13 cellular contexts compared by ENCODE assay signal in genomic region chr3:37753428-37753827, GRCh38.
A peak's percentile ranks its signal among the peaks of the same experiment; 100 is the strongest.
DNase-seq lines count a peak whose midpoint lies in the region; ATAC-seq, FAIRE-seq and TF ChIP-seq lines count a peak whose summit lies in the region.
"Had no signal": no experiment of that assay in that cellular context is flagged by ENCODE, and none has a peak within 500 bp of the region (broad histone marks: within the 10 kb centered on the region; RNA-seq: fewer than 3 reads in every experiment).

No MANE protein-coding gene starts in this region.

- DNase-seq in GM12892 (ENCODE audit: insufficient read length) (no peak), T47D (ENCODE audit: low read depth in 1 of 2, low spot score in 1 of 2) (peak; percentile 37 to 85), GM13976 (ENCODE audit: low spot score) (no peak), coronary artery (ENCODE audit: low spot score) (no peak), NCI-H1930 (lab: John Stamatoyannopoulos, UW) (no peak), posterior cingulate gyrus (no peak)
- DNase-seq: activated CD4-positive, CD25-positive, alpha-beta regulatory T cell treated with anti-CD3 and anti-CD28 coated beads, Interleukin-2, amount 50 U/mL, for 72 hours; activated naive CD4-positive, alpha-beta T cell treated with anti-CD3 and anti-CD28 coated beads, Interleukin-2, amount 10 ng/mL, durations not matched to agents 7 days and 5 days; Caco-2; dermis blood vessel endothelial cell; hippocampal formation had no signal

- TF ChIP-seq CTCF in GM13976 (IDR thresholded peaks at IDR 0.05; ENCODE audit: borderline replicate concordance, control extremely low read depth, extremely low read depth, insufficient read depth, missing control alignments) (no peak), coronary artery (IDR thresholded peaks at IDR 0.05) (no peak)

- intact Hi-C loops in posterior cingulate gyrus (cut with DNase I), result no loop called here

- ATAC-seq in GM19467 (IDR thresholded peaks at IDR 0.05; ENCODE audit: unreplicated experiment) (peak; percentile 78), HG03565 (IDR thresholded peaks at IDR 0.05; ENCODE audit: unreplicated experiment) (peak; percentile 88)

- no peak overlapping the region for H3K4me3 ChIP-seq in coronary artery

- no peak overlapping the region for H3K27ac ChIP-seq in coronary artery

- TF ChIP-seq POLR2A in GM12892 (IDR thresholded peaks at IDR 0.05; ENCODE audit: low read depth, low read length), result no peak

- in situ Hi-C loops in T47D (cut with HindIII; ENCODE audit: low pct_unique_long_range_greater_than_20kb, low sequenced_read_pairs), result no loop called here
- in situ Hi-C loops in GM13976 (cut with MboI; ENCODE audit: low sequenced_read_pairs, unreplicated experiment), result no loop called here

- FAIRE-seq in GM12892 (lab: Jason Lieb, UNC), result peak; percentile 61

Comparison
In these comparisons a context has a peak if more than half of its experiments do, and no peak if none do; other contexts are left out.
1. DNase-seq: peak in T47D (2 of 2); none in GM12892 (single experiment), GM13976 (single experiment), coronary artery (single experiment), NCI-H1930 (0 of 2) and posterior cingulate gyrus (0 of 10).